26 cellular contexts compared by ENCODE assay signal in genomic region chrX:38847903-38848230, GRCh38. TPM values are rescaled to one million over a fixed set of nuclear protein-coding genes. Genes with fewer than 3 reads are reported as not detected.
DNase-seq lines count a peak whose midpoint lies in the region; ATAC-seq, FAIRE-seq and TF ChIP-seq lines count a peak whose summit lies in the region.
"Had no signal": no experiment of that assay in that cellular context is flagged by ENCODE, and none has a peak within 500 bp of the region (broad histone marks: within the 10 kb centered on the region; RNA-seq: fewer than 3 reads in every experiment).

No MANE protein-coding gene starts in this region.

- no peaks in the 10 kb centered on the region for H3K79me2 ChIP-seq in HepG2 (ENCODE audit: insufficient read depth, low read length)

- DNase-seq in left ventricle myocardium inferior (no peak), heart left ventricle (no peak), HepG2 (ENCODE audit: low spot score) (no peak), T-helper 2 cell (no peak), osteocyte (ENCODE audit: extremely low spot score, unreplicated experiment) (no peak), NCI-H187 (lab: John Stamatoyannopoulos, UW) (no peak)
- DNase-seq: 8988T; ACHN; AML-193; BE2C; CD4-positive, alpha-beta T cell; CD8-positive, alpha-beta memory T cell; DMS 273 treated with DMSO at 0.1 percent for 48 hours; DMS79; EL; GDM1; GM23248; H7; HCEC 1CT had no signal

- WGBS in heart left ventricle, 4 donors = 75 to 83% (median 79%) methylated on average over 1 of the region's 1 CpG
- WGBS in HepG2 (ENCODE audit: low lambda C conversion rate) = 0% methylated on average over 1 of the region's 1 CpG

- in situ Hi-C loops in HepG2 (cut with HindIII; ENCODE audit: extremely low pct_ligation_motif_present, low pct_unique_long_range_greater_than_20kb) = no loop called here

- H3K9me3 ChIP-seq in left ventricle myocardium inferior (replicated peaks) = no peaks in the 10 kb centered on the region
- H3K9me3 ChIP-seq in heart left ventricle = no peaks in the 10 kb centered on the region
- no peaks in the 10 kb centered on the region for H3K9me3 ChIP-seq in HepG2 (ENCODE audit: low read length)
- H3K9me3 ChIP-seq: A549, BE2C had no signal

- no peaks in the 10 kb centered on the region for H3K36me3 Mint-ChIP-seq in dendritic cell treated with granulocyte-macrophage colony-stimulating factor and Interleukin-4, amounts not matched to agents 40 ng/mL and 50 ng/mL, for 4 days (ENCODE audit: low read depth)
- no peaks in the 10 kb centered on the region for H3K36me3 Mint-ChIP-seq in osteocyte (ENCODE audit: unreplicated experiment)
- H3K36me3 Mint-ChIP-seq: CD14-positive monocyte; CD8-positive, alpha-beta memory T cell had no signal

- CTCF ChIA-PET in HepG2 (lab: Yijun Ruan, JAX; ENCODE audit: low intra/inter-chr PET ratio, low total read pairs) = no interaction called here

- H3K36me3 ChIP-seq in left ventricle myocardium inferior (no peaks in the 10 kb centered on the region), heart left ventricle (no peaks in the 10 kb centered on the region), HepG2 (replicated peaks in 1 of 2; ENCODE audit: control insufficient read depth in 1 of 2, insufficient read depth in 2 of 2, low read length in 2 of 2) (no peaks in the 10 kb centered on the region)
- H3K36me3 ChIP-seq: BE2C; BLaER1 treated with 17β-estradiol and CSF1 and Interleukin-3, amounts not matched to agents 10 nM and 100 nM had no signal

- intact Hi-C loops in left ventricle myocardium inferior (cut with micrococcal nuclease) (no loop called here), heart left ventricle (cut with DNase I) (no loop called here), HepG2 (cut with micrococcal nuclease; ENCODE audit: unreplicated experiment) (loop anchor here (5.0 kb wide), 1 partner anchor 1664 kb away; no protein-coding TSS in a partner anchor)
- intact Hi-C loops in dendritic cell treated with granulocyte-macrophage colony-stimulating factor and Interleukin-4, amounts not matched to agents 40 ng/mL and 50 ng/mL, for 4 days (cut with micrococcal nuclease) = no loop called here

- no peak for TF ChIP-seq EP300 in HepG2 (IDR thresholded peaks at IDR 0.05; ENCODE audit: low read depth in 2 of 2, low read length in 2 of 2)
- no peak for TF ChIP-seq EP300 in HepG2 (CRISPR knock-in tag; IDR thresholded peaks at IDR 0.05; ENCODE audit: borderline replicate concordance)

- H3K9ac ChIP-seq in HepG2 (ENCODE audit: insufficient read depth, low read depth, low read length) = no peak overlapping the region
- H3K9ac ChIP-seq: BLaER1 treated with 17β-estradiol and CSF1 and Interleukin-3, amounts not matched to agents 10 nM and 100 nM; GM23248 had no signal

- TF ChIP-seq RAD21 in HepG2 (CRISPR knock-in tag; IDR thresholded peaks at IDR 0.05) = no peak

- H3K27ac Mint-ChIP-seq in dendritic cell treated with granulocyte-macrophage colony-stimulating factor and Interleukin-4, amounts not matched to agents 40 ng/mL and 50 ng/mL, for 4 days = peak overlapping the region; percentile 50
- no peak overlapping the region for H3K27ac Mint-ChIP-seq in osteocyte (ENCODE audit: unreplicated experiment)
- H3K27ac Mint-ChIP-seq: CD4-positive, alpha-beta T cell; CD8-positive, alpha-beta memory T cell had no signal

- no peak for TF ChIP-seq POLR2A in heart left ventricle (IDR thresholded peaks at IDR 0.05)
- no peak for TF ChIP-seq POLR2A in HepG2 (IDR thresholded peaks at IDR 0.05; ENCODE audit: insufficient read depth in 1 of 2, low read depth in 2 of 2, low read length in 2 of 2)

- H3K27me3 ChIP-seq in left ventricle myocardium inferior (ENCODE audit: low read depth) = no peaks in the 10 kb centered on the region
- H3K27me3 ChIP-seq in heart left ventricle = peaks cover 0 to 10% (median 0%) of the 10 kb centered on the region in 9 donors
- H3K27me3 ChIP-seq in HepG2 (ENCODE audit: control insufficient read depth in 1 of 2, insufficient read depth in 2 of 2, low read length in 2 of 2) = no peaks in the 10 kb centered on the region
- H3K27me3 ChIP-seq: BE2C; BLaER1 treated with 17β-estradiol and CSF1 and Interleukin-3, amounts not matched to agents 10 nM and 100 nM had no signal

- no peaks in the 10 kb centered on the region for H3K9me3 Mint-ChIP-seq in dendritic cell treated with granulocyte-macrophage colony-stimulating factor and Interleukin-4, amounts not matched to agents 40 ng/mL and 50 ng/mL, for 4 days
- peaks cover 5% of the 10 kb centered on the region for H3K9me3 Mint-ChIP-seq in osteocyte (ENCODE audit: unreplicated experiment)
- H3K9me3 Mint-ChIP-seq: CD4-positive, alpha-beta T cell; CD8-positive, alpha-beta memory T cell had no signal

- TF ChIP-seq CTCF in left ventricle myocardium inferior (IDR thresholded peaks at IDR 0.05; ENCODE audit: borderline replicate concordance) = no peak
- TF ChIP-seq CTCF in heart left ventricle (IDR thresholded peaks at IDR 0.05) = no peak
- no peak for TF ChIP-seq CTCF in HepG2 (CRISPR knock-in tag; IDR thresholded peaks at IDR 0.05)
- TF ChIP-seq CTCF in osteocyte (IDR thresholded peaks at IDR 0.05) = no peak

- H3K4me1 Mint-ChIP-seq in dendritic cell treated with granulocyte-macrophage colony-stimulating factor and Interleukin-4, amounts not matched to agents 40 ng/mL and 50 ng/mL, for 4 days (ENCODE audit: low read depth) = no peaks in the 10 kb centered on the region
- no peaks in the 10 kb centered on the region for H3K4me1 Mint-ChIP-seq in osteocyte (ENCODE audit: unreplicated experiment)

- 0 out of 2 replicates have a peak overlapping the region, but pooled peaks have one; percentile 18 for H3K4me2 ChIP-seq in HepG2 (ENCODE audit: low read depth, low read length)
- H3K4me2 ChIP-seq: A549 had no signal

- ATAC-seq in heart left ventricle (no peak), HepG2 (no peak)
- ATAC-seq: A549, GM12878 had no signal

- no peaks in the 10 kb centered on the region for H3K27me3 Mint-ChIP-seq in dendritic cell treated with granulocyte-macrophage colony-stimulating factor and Interleukin-4, amounts not matched to agents 40 ng/mL and 50 ng/mL, for 4 days
- no peaks in the 10 kb centered on the region for H3K27me3 Mint-ChIP-seq in osteocyte (ENCODE audit: unreplicated experiment)
- H3K27me3 Mint-ChIP-seq: CD4-positive, alpha-beta T cell had no signal

- no peak overlapping the region for H3K4me3 Mint-ChIP-seq in dendritic cell treated with granulocyte-macrophage colony-stimulating factor and Interleukin-4, amounts not matched to agents 40 ng/mL and 50 ng/mL, for 4 days
- H3K4me3 Mint-ChIP-seq in osteocyte (ENCODE audit: unreplicated experiment) = no peak overlapping the region
- H3K4me3 Mint-ChIP-seq: CD14-positive monocyte; CD4-positive, alpha-beta T cell; CD8-positive, alpha-beta memory T cell had no signal

- H3K27ac ChIP-seq in left ventricle myocardium inferior (replicated peaks) (peak overlapping the region; percentile 23), heart left ventricle (no peak overlapping the region), HepG2 (ENCODE audit: extremely low read length, insufficient read depth, low read length) (no peak overlapping the region)
- H3K27ac ChIP-seq: A549; BLaER1 treated with 17β-estradiol and CSF1 and Interleukin-3, amounts not matched to agents 10 nM and 100 nM; GM23248 had no signal

- no peak overlapping the region for H2AFZ ChIP-seq in HepG2 (ENCODE audit: low read length)
- H2AFZ ChIP-seq: GM23248 had no signal

- POLR2A ChIA-PET in HepG2 (lab: Yijun Ruan, JAX) = no interaction called here

- no TSS peak for BruUV-seq in HepG2 (replicated peaks; lab: Mats Ljungman, UMichigan)

- no peak for FAIRE-seq in HepG2 (lab: Jason Lieb, UNC)
- FAIRE-seq: D721Med, GM12878, H1 had no signal

- no peaks in the 10 kb centered on the region for H3K4me1 ChIP-seq in left ventricle myocardium inferior
- no peaks in the 10 kb centered on the region for H3K4me1 ChIP-seq in heart left ventricle
- peaks cover 18% of the 10 kb centered on the region for H3K4me1 ChIP-seq in HepG2 (ENCODE audit: insufficient read depth, low read length)
- H3K4me1 ChIP-seq: A549, BE2C had no signal

- H4K20me1 ChIP-seq in HepG2 (ENCODE audit: insufficient read depth, low read length) = no peaks in the 10 kb centered on the region
- H4K20me1 ChIP-seq: BLaER1 treated with 17β-estradiol and CSF1 and Interleukin-3, amounts not matched to agents 10 nM and 100 nM had no signal

- H3K4me3 ChIP-seq in left ventricle myocardium inferior (no peak overlapping the region), heart left ventricle (no peak overlapping the region), HepG2 (replicated peaks in 1 of 3; ENCODE audit: insufficient read depth in 1 of 3, low read depth in 2 of 3, low read length in 3 of 3) (no peak overlapping the region)
- H3K4me3 ChIP-seq: A549; BLaER1 treated with 17β-estradiol and CSF1 and Interleukin-3, amounts not matched to agents 10 nM and 100 nM; GM12878; GM23248 had no signal

TF ChIP-seq in HepG2, 621 proteins besides CTCF, POLR2A, EP300 and RAD21 (continues in another document):
- TF ChIP-seq ERF (CRISPR knock-in tag; IDR thresholded peaks at IDR 0.05) = no peak

RNA-seq across cellular contexts. Expression of gene MID1IP1, which starts 46.6 kb away (rescaled TPM):
- total RNA-seq in left ventricle myocardium inferior (30.9 TPM), heart left ventricle (100 to 1,000 TPM in 1 of 9 donors, 10 to 100 TPM in 8; 21.0 to 146 (median 36.6) TPM), HepG2 (2016; rRNA removed; fragmentation: Illumina TruSeq; extraction: Trizol) (28.9 and 35.7 TPM in 2 replicates), osteocyte (25.6 and 26.7 TPM in 2 replicates)
- polyA plus RNA-seq in heart left ventricle (10 to 100 TPM; 19.2 to 32.0 TPM), HepG2 (2011; rRNA removed) (36.1 and 46.3 TPM in 2 replicates)
- 11.0 and 12.4 TPM in 2 replicates for total RNA-seq in HepG2 (2016; cell fraction: cytosol; rRNA removed; fragmentation: Illumina TruSeq; extraction: Trizol; ENCODE audit: low read depth)
- 28.3 and 35.8 TPM in 2 replicates for total RNA-seq in HepG2 (2016; cell fraction: insoluble cytoplasmic fraction; rRNA removed; fragmentation: Illumina TruSeq; extraction: Trizol)
- total RNA-seq in HepG2 (2016; cell fraction: membrane; rRNA removed; fragmentation: Illumina TruSeq; extraction: Trizol) = 24.7 and 25.8 TPM in 2 replicates
- 18.5 and 18.6 TPM in 2 replicates for total RNA-seq in HepG2 (2016; cell fraction: nucleus; rRNA removed; fragmentation: Illumina TruSeq; extraction: Trizol)
- 43.4 and 44.7 TPM in 2 replicates for polyA plus RNA-seq in HepG2 (2011; cell fraction: cytosol; rRNA removed)
- 29.8 and 32.9 TPM in 2 replicates for polyA plus RNA-seq in HepG2 (2011; cell fraction: nucleus; rRNA removed)
- 46.0 and 48.1 TPM in 2 replicates for polyA plus RNA-seq in HepG2 (2012)
- 4.4 and 5.1 TPM in 2 replicates for polyA plus RNA-seq in HepG2 (2016; cell fraction: cytosol; fragmentation: Illumina TruSeq; extraction: Trizol; ENCODE audit: low read depth)
- 28.2 and 32.4 TPM in 2 replicates for polyA plus RNA-seq in HepG2 (2016; cell fraction: insoluble cytoplasmic fraction; fragmentation: Illumina TruSeq; extraction: Trizol; ENCODE audit: low read depth)
- polyA plus RNA-seq in HepG2 (2016; cell fraction: membrane; fragmentation: Illumina TruSeq; extraction: Trizol; ENCODE audit: low read depth) = 10.8 and 11.2 TPM in 2 replicates
- 30.7 and 31.4 TPM in 2 replicates for polyA plus RNA-seq in HepG2 (2016; cell fraction: nucleus; fragmentation: Illumina TruSeq; extraction: Trizol; ENCODE audit: insufficient read depth, low read depth)
- 50.4 and 50.8 TPM in 2 replicates for polyA minus RNA-seq in HepG2 (2011; rRNA and poly(A)+ RNA removed; ENCODE audit: low replicate concordance)
- 29.9 and 30.2 TPM in 2 replicates for polyA minus RNA-seq in HepG2 (2011; cell fraction: cytosol; rRNA and poly(A)+ RNA removed)
- 16.7 and 17.3 TPM in 2 replicates for polyA minus RNA-seq in HepG2 (2011; cell fraction: nucleus; rRNA and poly(A)+ RNA removed)
